In the genomic region with DNA sequence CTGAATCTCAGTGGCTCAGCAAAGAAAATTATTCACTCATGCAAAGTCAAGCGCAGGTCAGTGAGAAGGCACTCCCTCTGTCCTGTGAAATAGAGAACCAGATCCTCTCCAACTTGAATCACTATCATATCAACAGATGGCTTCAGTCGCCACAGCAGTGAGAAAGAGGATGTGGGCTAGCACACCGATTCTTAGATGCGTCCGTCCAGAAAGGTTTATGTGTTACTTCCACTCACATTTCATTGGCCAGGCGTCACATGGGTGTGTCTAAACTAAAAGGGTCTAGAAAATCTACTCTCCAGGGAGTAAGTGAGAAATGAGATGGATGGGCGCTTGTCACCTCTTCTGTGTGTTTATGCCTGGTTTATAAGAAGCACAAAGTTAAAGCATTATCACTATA, we compare ENCODE assay signal across 11 cellular contexts.
DNase-seq lines count a peak whose midpoint lies in the region; ATAC-seq and TF ChIP-seq lines count a peak whose summit lies in the region.
"Had no signal": no experiment of that assay in that cellular context is flagged by ENCODE, and none has a peak within 500 bp of the region (broad histone marks: within the 10 kb centered on the region; RNA-seq: fewer than 3 reads in every experiment).

No MANE protein-coding gene starts in this region.

- no peak for TF ChIP-seq POLR2A in transverse colon (IDR thresholded peaks at IDR 0.05)

- H3K9me3 ChIP-seq in OCI-LY3 (ENCODE audit: insufficient read depth, low read length) (no peaks in the 10 kb centered on the region), transverse colon (no peaks in the 10 kb centered on the region)

- H2AFZ ChIP-seq in OCI-LY3 (ENCODE audit: low read depth, low read length) = peak overlapping the region; percentile 32; the same call in 1 of the 2 replicates

- peak overlapping the region; percentile 69 for H3K4me2 ChIP-seq in OCI-LY3 (ENCODE audit: low read length)

- H3K27me3 ChIP-seq in OCI-LY3 (ENCODE audit: low read depth, low read length) (no peaks in the 10 kb centered on the region), transverse colon (no peaks in the 10 kb centered on the region)

- DNase-seq in transverse colon = no peak
- no peak for DNase-seq in HUDEP-2 (lab: John Stamatoyannopoulos, UW; ENCODE audit: unreplicated experiment in 76 of 76)
- DNase-seq in omental fat pad (ENCODE audit: low spot score) = no peak
- DNase-seq: activated T-cell treated with anti-CD3 and anti-CD28 coated beads, Interleukin-2, amount 50 U/mL, for 48 hours; foreskin fibroblast had no signal

- TF ChIP-seq EP300 in transverse colon (IDR thresholded peaks at IDR 0.05; ENCODE audit: low read depth) = no peak

- H3K4me1 ChIP-seq in OCI-LY3 (ENCODE audit: low read length) (peaks cover 20% of the 10 kb centered on the region), transverse colon (no peaks in the 10 kb centered on the region)

- H3K4me3 ChIP-seq in OCI-LY3 (ENCODE audit: low read length) (peak overlapping the region; percentile 39), transverse colon (no peak overlapping the region)

- H3K36me3 ChIP-seq in OCI-LY3 (replicated peaks; ENCODE audit: low read depth, low read length) (no peaks in the 10 kb centered on the region), transverse colon (no peaks in the 10 kb centered on the region)

- H4K20me1 ChIP-seq in OCI-LY3 (ENCODE audit: insufficient read depth, low read length) = no peaks in the 10 kb centered on the region

- 68 to 76% methylated on average over 5 to 7 of the region's 7 CpGs for WGBS in transverse colon (ENCODE audit: low coverage in 1 of 2), 2 donors

- in situ Hi-C loops in transverse colon (cut with MboI; ENCODE audit: low pct_ligation_motif_present in 1 of 4, low pct_unique_long_range_greater_than_20kb in 1 of 4, low sequenced_read_pairs in 3 of 4) = no loop called here

- no peaks in the 10 kb centered on the region for H3K79me2 ChIP-seq in OCI-LY3 (ENCODE audit: low read length)

- TF ChIP-seq CTCF in OCI-LY3 (IDR thresholded peaks at IDR 0.05; ENCODE audit: low read depth, low read length) (no peak), transverse colon (IDR thresholded peaks at IDR 0.05) (no peak), omental fat pad (IDR thresholded peaks at IDR 0.05) (no peak)

- H3K27ac ChIP-seq in OCI-LY3 (ENCODE audit: low read length) (peak overlapping the region; percentile 43), transverse colon (no peak overlapping the region)
- H3K27ac ChIP-seq: HL-60 had no signal

- intact Hi-C loops in transverse colon (cut with DNase I; ENCODE audit: low total_unique reads) = no loop called here

- 0 out of 2 replicates have a peak overlapping the region, but pooled peaks have one; percentile 10 for H3K9ac ChIP-seq in OCI-LY3 (ENCODE audit: low read length)

- peak; percentile 92 for ATAC-seq in GM18502 (IDR thresholded peaks at IDR 0.05; ENCODE audit: poor library complexity, unreplicated experiment)
- peak; percentile 78 for ATAC-seq in GM21367 (IDR thresholded peaks at IDR 0.05; ENCODE audit: unreplicated experiment)
- ATAC-seq in HG03135 (IDR thresholded peaks at IDR 0.05; ENCODE audit: unreplicated experiment) = peak; percentile 97
- ATAC-seq in activated CD4-positive, CD25-positive, alpha-beta regulatory T cell treated with anti-CD3 and anti-CD28 coated beads, Interleukin-2, amount 50 U/mL, for 24 hours = no peak
- ATAC-seq in omental fat pad (ENCODE audit: low FRiP score) = no peak

Comparison
In these comparisons a context has a peak if more than half of its experiments do, and no peak if none do; other contexts are left out.
1. ATAC-seq: peak in GM18502 (single experiment), GM21367 (single experiment) and HG03135 (single experiment); none in activated CD4-positive, CD25-positive, alpha-beta regulatory T cell treated with anti-CD3 and anti-CD28 coated beads, Interleukin-2, amount 50 U/mL, for 24 hours (0 of 2) and omental fat pad (single experiment).